In genomic region chr19:10004617-10005016, GRCh38 we compare ENCODE assay signal across 19 cellular contexts. TPM values are rescaled to one million over a fixed set of nuclear protein-coding genes. Genes with fewer than 3 reads are reported as not detected.
"Had no signal": no experiment of that assay in that cellular context is flagged by ENCODE, and none has a peak within 500 bp of the region (broad histone marks: within the 10 kb centered on the region; RNA-seq: fewer than 3 reads in every experiment).

No MANE protein-coding gene starts in this region.

- H3K4me3 ChIP-seq: lower lobe of right lung, prostate gland, right lobe of liver, spleen, testis, upper lobe of right lung had no signal

- H3K4me1 ChIP-seq: prostate gland had no signal

- DNase-seq: activated CD4-positive, alpha-beta memory T cell treated with anti-CD3 and anti-CD28 coated beads for 36 hours; activated CD4-positive, CD25-positive, alpha-beta regulatory T cell treated with anti-CD3 and anti-CD28 coated beads, Interleukin-2, amount 50 U/mL, for 72 hours; activated CD8-positive, alpha-beta memory T cell treated with anti-CD3 and anti-CD28 coated beads, Interleukin-2, amount 50 U/mL, for 4 hours; activated naive CD4-positive, alpha-beta T cell treated with Interleukin-2 at 50 U/mL for 16 hours; effector memory CD8-positive, alpha-beta T cell; hippocampal formation; lower lobe of right lung; midbrain; naive B cell; occipital lobe; right lobe of liver; spleen; stimulated activated CD4-positive, alpha-beta T cell treated with anti-CD3 and anti-CD28 coated beads, Interleukin-2, amount 100 ng/mL, for 24 hours; stimulated activated naive CD4-positive, alpha-beta T cell; T-helper 9 cell; testis; upper lobe of right lung had no signal

- H3K27me3 ChIP-seq: right lobe of liver, testis had no signal

- H3K36me3 ChIP-seq: lower lobe of right lung, prostate gland, right lobe of liver, spleen, upper lobe of right lung had no signal

- H3K9me3 ChIP-seq: lower lobe of right lung, prostate gland, right lobe of liver, spleen, testis, upper lobe of right lung had no signal

- H3K27ac ChIP-seq: lower lobe of right lung, prostate gland, right lobe of liver, spleen, testis, upper lobe of right lung had no signal

- ATAC-seq: effector memory CD8-positive, alpha-beta T cell; lower lobe of right lung; right lobe of liver; upper lobe of right lung had no signal

RNA-seq across cellular contexts. Expression of gene RDH8, which starts 8.7 kb away (rescaled TPM):
- total RNA-seq: activated CD4-positive, alpha-beta memory T cell treated with anti-CD3 and anti-CD28 coated beads for 36 hours; epithelial cell of proximal tubule; lower lobe of right lung; occipital lobe; prostate gland; right lobe of liver; spleen; upper lobe of right lung had no signal
- polyA plus RNA-seq: spleen had no signal
